In the genomic region with DNA sequence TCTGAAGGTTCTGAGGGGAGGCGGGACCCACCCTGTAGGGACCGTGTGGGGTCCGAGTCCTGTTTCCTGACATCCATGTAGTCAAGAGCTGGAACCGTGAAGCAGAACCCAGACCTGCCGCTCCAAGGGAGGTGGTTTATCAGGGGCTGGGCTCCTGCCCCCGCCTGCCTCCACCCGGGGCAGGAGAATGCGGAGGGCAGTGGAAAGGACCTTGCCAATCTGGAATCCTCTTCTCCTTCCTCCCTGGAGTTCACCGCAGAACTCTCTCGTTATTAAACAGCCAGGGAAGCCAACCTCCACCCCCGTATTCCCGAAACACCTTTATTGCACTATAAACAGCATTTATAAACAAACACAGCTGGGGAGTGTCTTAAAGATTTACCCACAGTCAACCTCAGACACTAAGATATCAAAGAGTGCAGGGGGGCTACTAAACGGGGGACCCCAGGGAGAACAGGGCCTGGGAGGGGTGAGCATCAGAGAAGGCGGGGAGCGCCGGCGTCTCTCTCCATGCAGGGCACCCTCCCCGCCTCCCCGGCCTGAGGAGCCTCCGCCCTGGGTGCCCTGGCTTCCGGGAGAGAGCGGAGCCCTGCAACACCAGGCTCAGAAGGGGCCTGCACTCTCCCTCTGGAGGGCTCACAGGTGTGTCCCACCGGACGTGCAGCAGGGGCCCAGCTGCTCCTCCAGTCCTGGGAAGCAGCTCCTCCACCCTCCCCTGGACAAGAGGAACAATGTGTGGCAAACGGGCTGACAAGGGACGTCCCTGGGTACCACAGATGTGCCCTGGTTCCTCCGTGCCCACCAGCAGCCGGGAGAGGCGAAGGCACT, we compare ENCODE assay signal across 14 cellular contexts. TPM values are rescaled to one million over a fixed set of nuclear protein-coding genes. Genes with fewer than 3 reads are reported as not detected.
DNase-seq lines count a peak whose midpoint lies in the region; ATAC-seq and TF ChIP-seq lines count a peak whose summit lies in the region.
"Had no signal": no experiment of that assay in that cellular context is flagged by ENCODE, and none has a peak within 500 bp of the region (broad histone marks: within the 10 kb centered on the region; RNA-seq: fewer than 3 reads in every experiment).

No MANE protein-coding gene starts in this region.

- no peak overlapping the region for H2AK5ac ChIP-seq in H9 (ENCODE audit: insufficient read length, low read length)

- no peak overlapping the region for H2BK5ac ChIP-seq in H9 (ENCODE audit: insufficient read length, low read length)

- ATAC-seq in HG02970 (IDR thresholded peaks at IDR 0.05; ENCODE audit: low FRiP score, unreplicated experiment), result no peak
- ATAC-seq: GM12878 had no signal

- H3K27ac Mint-ChIP-seq in H9, result peak overlapping the region in 1 of 3 experiments; percentile 92; a peak in 1 of 7 replicates
- no peak overlapping the region for H3K27ac Mint-ChIP-seq in progenitor cell of endocrine pancreas
- H3K27ac Mint-ChIP-seq: activated CD4-positive, alpha-beta memory T cell treated with anti-CD3 and anti-CD28 coated beads for 36 hours; CD4-positive, CD25-positive, alpha-beta regulatory T cell had no signal

- H3K9me3 Mint-ChIP-seq in H9, result no peaks in the 10 kb centered on the region; a peak in 1 of 5 replicates
- no peaks in the 10 kb centered on the region for H3K9me3 Mint-ChIP-seq in progenitor cell of endocrine pancreas (ENCODE audit: low read depth)
- H3K9me3 Mint-ChIP-seq: activated CD4-positive, alpha-beta memory T cell treated with anti-CD3 and anti-CD28 coated beads for 36 hours; central memory CD8-positive, alpha-beta T cell had no signal

- no peak overlapping the region for H3K18ac ChIP-seq in H9 (ENCODE audit: insufficient read length, low read depth, low read length)

- H4K5ac ChIP-seq in H9 (ENCODE audit: insufficient read length, low read depth, low read length), result no peak overlapping the region

- H3K4me1 Mint-ChIP-seq in H9 (peaks cover 6 to 21% of the 10 kb centered on the region in 2 experiments), progenitor cell of endocrine pancreas (ENCODE audit: low read depth) (peaks cover 17% of the 10 kb centered on the region)

- no peak overlapping the region for H3K9ac ChIP-seq in H9 (ENCODE audit: extremely low read depth, insufficient read length, low read length)

- no peaks in the 10 kb centered on the region for H3K4me1 ChIP-seq in H9 (ENCODE audit: insufficient read depth, low read length)

- WGBS in H9 (ENCODE audit: extremely low coverage, insufficient read length, low lambda C conversion rate), result no CpG with 5 or more reads among the region's 29 CpGs

- no peak overlapping the region for H3K14ac ChIP-seq in H9 (ENCODE audit: insufficient read depth, low read length)

- H3K27me3 Mint-ChIP-seq in H9 (ENCODE audit: low read depth) (peaks cover 19% of the 10 kb centered on the region), progenitor cell of endocrine pancreas (no peaks in the 10 kb centered on the region)

- peaks cover 5% of the 10 kb centered on the region for H3K23me2 ChIP-seq in H9 (ENCODE audit: insufficient read length, low read depth, low read length, poor library complexity, severe bottlenecking)

- no peak overlapping the region for H3K4ac ChIP-seq in H9 (ENCODE audit: low read depth, low read length)

- TF ChIP-seq CTCF in H9 (conservative IDR thresholded peaks at IDR 0.05) (no peak), progenitor cell of endocrine pancreas (IDR thresholded peaks at IDR 0.05; ENCODE audit: unreplicated experiment) (no peak)

- no peaks in the 10 kb centered on the region for H3K9me3 ChIP-seq in H9 (ENCODE audit: control insufficient read depth, low read depth, low read length)

- no peak overlapping the region for H3K23ac ChIP-seq in H9 (ENCODE audit: insufficient read length, low read depth, low read length)

- DNase-seq in COLO668 (lab: John Stamatoyannopoulos, UW; ENCODE audit: unreplicated experiment) (peak; percentile 67), H9 (peak; percentile 33), islet precursor cell (peak; percentile 52), progenitor cell of endocrine pancreas (ENCODE audit: low spot score, unreplicated experiment) (no peak), occipital lobe (lab: John Stamatoyannopoulos, UW) (no peak), kidney tubule cell (ENCODE audit: low spot score) (no peak)
- DNase-seq: activated CD4-positive, alpha-beta memory T cell treated with anti-CD3 and anti-CD28 coated beads for 36 hours; CD4-positive, CD25-positive, alpha-beta regulatory T cell; hypothalamus; NCI-H1436 treated with DMSO at 0.1 percent for 48 hours; stimulated activated CD4-positive, alpha-beta T cell treated with anti-CD3 and anti-CD28 coated beads, Interleukin-2, amount 100 ng/mL, for 24 hours had no signal

- H3K27ac ChIP-seq in H9 (ENCODE audit: insufficient read length, low read depth, low read length), result no peak overlapping the region

- no peak overlapping the region for H3K56ac ChIP-seq in H9 (ENCODE audit: insufficient read length, low read depth, low read length)

- no peak overlapping the region for H4K8ac ChIP-seq in H9 (replicated peaks; ENCODE audit: insufficient read length, low read depth, low read length)

- H2BK15ac ChIP-seq in H9 (ENCODE audit: low read depth, low read length), result no peak overlapping the region

- H2AFZ ChIP-seq in H9 (ENCODE audit: low read length), result no peak overlapping the region

- H2BK120ac ChIP-seq in H9 (ENCODE audit: low read depth, low read length, poor library complexity, severe bottlenecking), result no peak overlapping the region

- no peaks in the 10 kb centered on the region for H3K79me2 ChIP-seq in H9 (ENCODE audit: insufficient read depth, low read length)

- no peak overlapping the region for H3T11ph ChIP-seq in H9 (ENCODE audit: low read length)

- H3K27me3 ChIP-seq in H9 (ENCODE audit: insufficient read depth, low read length), result no peaks in the 10 kb centered on the region; the same call in 1 of the 2 replicates

- no peak overlapping the region for H3K4me2 ChIP-seq in H9 (ENCODE audit: insufficient read depth, insufficient read length, low read length)

- no peak overlapping the region for H2BK12ac ChIP-seq in H9 (ENCODE audit: insufficient read length, low read depth, low read length)

- H3K79me1 ChIP-seq in H9 (ENCODE audit: insufficient read depth, low read depth, low read length, poor library complexity, severe bottlenecking), result no peaks in the 10 kb centered on the region

- H4K91ac ChIP-seq in H9 (ENCODE audit: insufficient read length, low read depth, low read length), result no peak overlapping the region

- H2BK20ac ChIP-seq in H9 (ENCODE audit: low read depth, low read length, poor library complexity, severe bottlenecking), result no peak overlapping the region

- peak overlapping the region in 1 of 2 experiments; percentile 53; a peak in 2 of 5 replicates for H3K4me3 Mint-ChIP-seq in H9
- H3K4me3 Mint-ChIP-seq in progenitor cell of endocrine pancreas (ENCODE audit: low read depth), result peak overlapping the region; percentile 14
- H3K4me3 Mint-ChIP-seq: activated CD4-positive, alpha-beta memory T cell treated with anti-CD3 and anti-CD28 coated beads for 36 hours; central memory CD8-positive, alpha-beta T cell had no signal

- H3K36me3 Mint-ChIP-seq in H9 (ENCODE audit: insufficient read depth in 1 of 3, low read depth in 3 of 3), result 0 out of 7 replicates have a peak, but pooled peaks cover 0 to 2% (median 0%) of the 10 kb centered on the region in 3 experiments
- no peaks in the 10 kb centered on the region for H3K36me3 Mint-ChIP-seq in progenitor cell of endocrine pancreas (ENCODE audit: insufficient read depth)
- H3K36me3 Mint-ChIP-seq: activated CD4-positive, alpha-beta memory T cell treated with anti-CD3 and anti-CD28 coated beads for 36 hours; CD4-positive, CD25-positive, alpha-beta regulatory T cell had no signal

- peaks cover 2% of the 10 kb centered on the region for H4K20me1 ChIP-seq in H9 (ENCODE audit: control insufficient read depth, insufficient read depth, insufficient read length)

RNA-seq across cellular contexts. Expression of gene C2CD4C, which starts 3.6 kb away (rescaled TPM):
- 14.6 and 15.4 TPM in 2 replicates for total RNA-seq in H9 (2021)
- 13.2 and 13.8 TPM in 2 replicates for total RNA-seq in progenitor cell of endocrine pancreas
- 16.1 TPM for total RNA-seq in occipital lobe
- total RNA-seq: CD4-positive, CD25-positive, alpha-beta regulatory T cell; GM12878 had no signal

RNA-seq across cellular contexts. Expression of gene SHC2, which starts 55.5 kb away (rescaled TPM):
- 16.6 and 18.0 TPM in 2 replicates for total RNA-seq in H9 (2021)
- 159 TPM in 2 replicates for total RNA-seq in progenitor cell of endocrine pancreas
- 13.9 TPM for total RNA-seq in occipital lobe
- total RNA-seq: CD4-positive, CD25-positive, alpha-beta regulatory T cell had no signal

Comparison
In these comparisons a context has a peak if more than half of its experiments do, and no peak if none do; other contexts are left out.
1. DNase-seq: peak in COLO668 (single experiment), H9 (single experiment) and islet precursor cell (single experiment); none in progenitor cell of endocrine pancreas (single experiment), occipital lobe (single experiment) and kidney tubule cell (single experiment).